ENCODE assay signal across 7 cellular contexts in genomic region chr14:54902521-54903420, GRCh38.
DNase-seq lines count a peak whose midpoint lies in the region; ATAC-seq and TF ChIP-seq lines count a peak whose summit lies in the region.

Gene GCH1, minus strand, starts transcription at chr14:54902826. Its CDS starts 163 bp downstream, at chr14:54902663.

- peak; percentile 31 for TF ChIP-seq CTCF in astrocyte of the spinal cord (IDR thresholded peaks at IDR 0.05; ENCODE audit: low read depth, low read length)

- in situ Hi-C loops in astrocyte of the spinal cord (cut with HindIII; ENCODE audit: low sequenced_read_pairs), result no loop called here

- DNase-seq in NCI-H1417 treated with DMSO at 0.1 percent for 48 hours (lab: John Stamatoyannopoulos, UW), result peak; percentile 53
- peak; percentile 65 for DNase-seq in T-helper 22 cell (ENCODE audit: low read depth)
- DNase-seq in astrocyte of the spinal cord (ENCODE audit: low read depth, low spot score), result peak; percentile 33
- peak; percentile 93 for DNase-seq in iPS-NIHi11 (ENCODE audit: low spot score)
- DNase-seq in stimulated activated CD4-positive, alpha-beta T cell treated with anti-CD3 and anti-CD28 coated beads, Interleukin-12 subunit alpha, Interleukin-12 subunit beta, amount 100 ng/mL, for 24 hours (ENCODE audit: low read depth in 2 of 2), result peak; percentile 55 to 58

- peak within 1 kb of the TSS; percentile 65 for H3K4me3 ChIP-seq in astrocyte of the spinal cord (ENCODE audit: low read depth, low read length)

- peak; percentile 34 for ATAC-seq in GM18499 (IDR thresholded peaks at IDR 0.05; ENCODE audit: insufficient read depth, unreplicated experiment)
- peak; percentile 91 for ATAC-seq in HG02798 (IDR thresholded peaks at IDR 0.05; ENCODE audit: poor library complexity, unreplicated experiment)

Comparison
In these comparisons a context has a peak if more than half of its experiments do, and no peak if none do; other contexts are left out.
1. Peak in every context shown above with its lines: DNase-seq, ATAC-seq and H3K4me3 ChIP-seq.
2. DNase-seq: peak in every context shown above with its lines; median percentile 93 in iPS-NIHi11; 65 in T-helper 22 cell; 56 in stimulated activated CD4-positive, alpha-beta T cell treated with anti-CD3 and anti-CD28 coated beads, Interleukin-12 subunit alpha, Interleukin-12 subunit beta, amount 100 ng/mL, for 24 hours; 53 in NCI-H1417 treated with DMSO at 0.1 percent for 48 hours; 33 in astrocyte of the spinal cord.